Comparison of ENCODE assay signal across 8 cellular contexts in genomic region chr19:40420766-40421467, GRCh38. TPM values are rescaled to one million over a fixed set of nuclear protein-coding genes. Genes with fewer than 3 reads are reported as not detected.
A peak's percentile ranks its signal among the peaks of the same experiment; 100 is the strongest.
DNase-seq lines count a peak whose midpoint lies in the region; ATAC-seq and TF ChIP-seq lines count a peak whose summit lies in the region.

No MANE protein-coding gene starts in this region.

- under 1% methylated on average over 38 of the region's 52 CpGs for WGBS in smooth muscle cell (ENCODE audit: low lambda C conversion rate)

- no peaks in the 10 kb centered on the region for H3K27me3 ChIP-seq in smooth muscle cell (ENCODE audit: low read depth)

- peaks cover 35% of the 10 kb centered on the region for H3K79me2 ChIP-seq in smooth muscle cell (ENCODE audit: low read depth)

- H3K9ac ChIP-seq in smooth muscle cell (ENCODE audit: low read depth), result peak overlapping the region; percentile 82

- peaks cover 29% of the 10 kb centered on the region for H3K4me1 ChIP-seq in smooth muscle cell (ENCODE audit: low read depth)

- H3K27ac ChIP-seq in caudate nucleus (ENCODE audit: low read depth, low read length) (peak overlapping the region; percentile 98), smooth muscle cell (ENCODE audit: low read depth) (peak overlapping the region; percentile 97)

- H3F3A ChIP-seq in smooth muscle cell (ENCODE audit: low read depth), result peaks cover 24% of the 10 kb centered on the region

- peaks cover 29% of the 10 kb centered on the region for H4K20me1 ChIP-seq in smooth muscle cell (ENCODE audit: low read depth)

- H3K36me3 ChIP-seq in smooth muscle cell (ENCODE audit: low read depth), result no peaks in the 10 kb centered on the region

- TF ChIP-seq CTCF in WI38 (IDR thresholded peaks at IDR 0.05; ENCODE audit: low read depth, low read length), result peak; percentile 93
- TF ChIP-seq CTCF in smooth muscle cell (IDR thresholded peaks at IDR 0.05; ENCODE audit: borderline replicate concordance, insufficient read depth, poor library complexity, severe bottlenecking), result peak; percentile 95

- H3K9me3 ChIP-seq in smooth muscle cell (replicated peaks; ENCODE audit: low read depth), result no peaks in the 10 kb centered on the region

- DNase-seq in GF-D8 (lab: John Stamatoyannopoulos, UW) (peak; percentile 72), NCI-H2196 (lab: John Stamatoyannopoulos, UW; ENCODE audit: unreplicated experiment) (peak; percentile 92), caudate nucleus (lab: John Stamatoyannopoulos, UW) (peak in 60 of 61 donors; percentile 23 to 95 (median 84)), inferior parietal cortex (ENCODE audit: extremely low spot score) (peak; percentile 80), smooth muscle cell (lab: John Stamatoyannopoulos, UW; ENCODE audit: unreplicated experiment) (peak; percentile 90)

- H3K4me3 ChIP-seq in WI38 (ENCODE audit: low read depth, low read length), result peak overlapping the region; percentile 57
- H3K4me3 ChIP-seq in smooth muscle cell, result peak overlapping the region; percentile 63

- peak overlapping the region; percentile 100 for H3K4me2 ChIP-seq in smooth muscle cell

- H2AFZ ChIP-seq in smooth muscle cell (ENCODE audit: low read depth), result no peak overlapping the region

- ATAC-seq in HG02759 (IDR thresholded peaks at IDR 0.05; ENCODE audit: unreplicated experiment) (peak; percentile 46), GM18858 (IDR thresholded peaks at IDR 0.05; ENCODE audit: unreplicated experiment) (no peak)

RNA-seq across cellular contexts. Expression of gene SERTAD1, which starts 4.9 kb away (rescaled TPM):
- 44.0 and 44.9 TPM in 2 replicates for total RNA-seq in smooth muscle cell
- 67.1 and 67.2 TPM in 2 replicates for polyA plus RNA-seq in smooth muscle cell

RNA-seq across cellular contexts. Expression of gene PRX, which starts 7.7 kb away (rescaled TPM):
- total RNA-seq in smooth muscle cell, result 3.3 and 4.4 TPM in 2 replicates
- 2.9 and 3.9 TPM in 2 replicates for polyA plus RNA-seq in smooth muscle cell

RNA-seq across cellular contexts. Expression of gene SERTAD3, which starts 23.2 kb away (rescaled TPM):
- 40.4 and 43.1 TPM in 2 replicates for total RNA-seq in smooth muscle cell
- 78.0 and 82.9 TPM in 2 replicates for polyA plus RNA-seq in smooth muscle cell

RNA-seq across cellular contexts. Expression of gene HIPK4, which starts 30.9 kb away (rescaled TPM):
- total RNA-seq in smooth muscle cell, result not detected in 2 replicates
- 0.32 and 0.39 TPM in 2 replicates for polyA plus RNA-seq in smooth muscle cell

RNA-seq across cellular contexts. Expression of gene BLVRB, which starts 44.6 kb away (rescaled TPM):
- total RNA-seq in smooth muscle cell, result 49.1 and 50.3 TPM in 2 replicates
- 86.4 and 95.4 TPM in 2 replicates for polyA plus RNA-seq in smooth muscle cell
